31 cellular contexts compared by ENCODE assay signal in genomic region chr2:200631287-200631686, GRCh38. TPM values are rescaled to one million over a fixed set of nuclear protein-coding genes. Genes with fewer than 3 reads are reported as not detected.
"Had no signal": no experiment of that assay in that cellular context is flagged by ENCODE, and none has a peak within 500 bp of the region (broad histone marks: within the 10 kb centered on the region; RNA-seq: fewer than 3 reads in every experiment).

No MANE protein-coding gene starts in this region.

- H3K36me3 ChIP-seq: brain microvascular endothelial cell, breast epithelium, cardiac muscle cell had no signal

- H3K9me3 ChIP-seq: ascending aorta, body of pancreas had no signal

- H3K27ac ChIP-seq: adrenal gland, ascending aorta, body of pancreas, brain microvascular endothelial cell, breast epithelium, cardiac muscle cell had no signal

- ATAC-seq: activated naive CD4-positive, alpha-beta T cell treated with anti-CD3 and anti-CD28 coated beads, Interleukin-2, amount 50 U/mL, for 72 hours; activated naive CD8-positive, alpha-beta T cell treated with anti-CD3 and anti-CD28 coated beads, Interleukin-2, amount 50 U/mL, for 24 hours; activated T-cell treated with anti-CD3 and anti-CD28 coated beads, Interleukin-2, amount 50 U/mL, for 4 hours; activated T-cell treated with anti-CD3 and anti-CD28 coated beads, Interleukin-2, amount 50 U/mL, for 72 hours; activated T-helper 17 cell treated with anti-CD3 and anti-CD28 coated beads, Interleukin-2, amount 50 U/mL, for 72 hours; body of pancreas had no signal

- H3K27me3 ChIP-seq: adrenal gland, ascending aorta, body of pancreas, brain microvascular endothelial cell, breast epithelium, cardiac muscle cell had no signal

- H3K4me3 ChIP-seq: adrenal gland, ascending aorta, body of pancreas, breast epithelium, cardiac muscle cell had no signal

- DNase-seq: activated effector memory CD4-positive, alpha-beta T cell treated with anti-CD3 and anti-CD28 coated beads, Interleukin-2, amount 50 U/mL, for 16 hours; activated effector memory CD4-positive, alpha-beta T cell treated with Interleukin-2 at 50 U/mL for 16 hours; activated gamma-delta T cell; activated gamma-delta T cell treated with Interleukin-2 at 50 U/mL for 16 hours; activated naive CD4-positive, alpha-beta T cell; activated naive CD4-positive, alpha-beta T cell treated with anti-CD3 and anti-CD28 coated beads for 36 hours; activated naive CD4-positive, alpha-beta T cell treated with anti-CD3 and anti-CD28 coated beads, Interleukin-2, amount 10 ng/mL, durations not matched to agents 7 days and 5 days; activated naive CD4-positive, alpha-beta T cell treated with anti-CD3 and anti-CD28 coated beads, Interleukin-2, amount 50 U/mL, for 16 hours; activated naive CD4-positive, alpha-beta T cell treated with Interleukin-2 at 50 U/mL for 16 hours; activated naive CD8-positive, alpha-beta T cell treated with anti-CD3 and anti-CD28 coated beads for 36 hours; activated naive CD8-positive, alpha-beta T cell treated with anti-CD3 and anti-CD28 coated beads, Interleukin-2, amount 10 ng/mL, durations not matched to agents 7 days and 5 days; activated naive CD8-positive, alpha-beta T cell treated with anti-CD3 and anti-CD28 coated beads, Interleukin-2, amount 50 U/mL, for 24 hours; activated T-cell treated with anti-CD3 and anti-CD28 coated beads, Interleukin-2, amount 50 U/mL, for 4 hours; activated T-cell treated with anti-CD3 and anti-CD28 coated beads, Interleukin-2, amount 50 U/mL, for 48 hours; activated T-cell treated with anti-CD3 and anti-CD28 coated beads, Interleukin-2, amount 50 U/mL, for 72 hours; adrenal gland; amniotic stem cell; amygdala; anterior cingulate cortex; aorta; body of pancreas; brain microvascular endothelial cell; caudate nucleus; central memory CD4-positive, alpha-beta T cell; cerebellar nuclear complex had no signal

- H3K4me1 ChIP-seq: ascending aorta, body of pancreas, breast epithelium had no signal

RNA-seq across cellular contexts. Expression of gene AOX1, which starts 45.5 kb away (rescaled TPM):
- total RNA-seq: activated naive CD8-positive, alpha-beta T cell treated with anti-CD3 and anti-CD28 coated beads, Interleukin-2, amount 10 ng/mL, durations not matched to agents 7 days and 5 days; activated T-helper 2 cell treated with anti-CD3 and anti-CD28 coated beads, Interferon-gamma antibody, Interleukin-2, Interleukin-4, amounts not matched to agents 10 μg/mL and 5 μg/mL and 100 μg/mL, durations not matched to agents 14 hours and 24 hours and 36 hours; cardiac muscle cell had no signal
